In genomic region chr6:166104872-166105271, GRCh38 we compare ENCODE assay signal across 8 cellular contexts.
"Had no signal": no experiment of that assay in that cellular context is flagged by ENCODE, and none has a peak within 500 bp of the region (broad histone marks: within the 10 kb centered on the region; RNA-seq: fewer than 3 reads in every experiment).

No MANE protein-coding gene starts in this region.

- H3K27ac ChIP-seq: HL-60 had no signal

- FAIRE-seq: HepG2, HTR-8/SVneo, K562 had no signal

- H3K27ac Mint-ChIP-seq: IgD-negative memory B cell had no signal

- H3K4me3 ChIP-seq: K562 had no signal

- DNase-seq: IMR-90, KBM-7, KG1 had no signal

- ATAC-seq: HepG2, K562 had no signal

- H3K36me3 Mint-ChIP-seq: IgD-negative memory B cell had no signal

- H3K4me3 Mint-ChIP-seq: IgD-negative memory B cell had no signal
